ENCODE assay signal across 3 cellular contexts in genomic region chr17:63431618-63431938, GRCh38.
TF ChIP-seq lines count a peak whose summit lies in the region.

No MANE protein-coding gene starts in this region.

TF ChIP-seq in SK-N-SH, 30 proteins besides CTCF, POLR2A, EP300 and RAD21:
- no peak for TF ChIP-seq ZBTB33 (IDR thresholded peaks at IDR 0.05; ENCODE audit: borderline replicate concordance, low read depth)
- TF ChIP-seq EZH2phosphoT487 (IDR thresholded peaks at IDR 0.05; ENCODE audit: borderline replicate concordance, low read depth), result no peak
- TF ChIP-seq USF1 (IDR thresholded peaks at IDR 0.05; ENCODE audit: borderline replicate concordance, low read depth), result no peak
- TF ChIP-seq RCOR1 (IDR thresholded peaks at IDR 0.05; ENCODE audit: low read length), result no peak
- TF ChIP-seq FOXJ3 (CRISPR knock-in tag; IDR thresholded peaks at IDR 0.05), result no peak
- TF ChIP-seq FOXM1 (IDR thresholded peaks at IDR 0.05; ENCODE audit: low read depth), result no peak
- TF ChIP-seq POLR2AphosphoS5 (IDR thresholded peaks at IDR 0.05; ENCODE audit: low read depth, low read length), result no peak
- TF ChIP-seq TAF1 (IDR thresholded peaks at IDR 0.05; ENCODE audit: borderline replicate concordance, low read depth, low read length), result no peak
- no peak for TF ChIP-seq NFIC (IDR thresholded peaks at IDR 0.05; ENCODE audit: borderline replicate concordance)
- no peak for TF ChIP-seq RFX5 (IDR thresholded peaks at IDR 0.05; ENCODE audit: low read length)

TF ChIP-seq in SK-N-SH treated with all-trans-retinoic acid at 6 μM for 48 hours, 23 proteins besides CTCF, POLR2A, EP300 and RAD21:
- TF ChIP-seq POU6F1 (CRISPR knock-in tag; IDR thresholded peaks at IDR 0.05; ENCODE audit: borderline replicate concordance, low read depth) (no peak), ESRRG (CRISPR knock-in tag; IDR thresholded peaks at IDR 0.05) (no peak)
TF ChIP-seq in SK-N-SH treated with all-trans-retinoic acid at 6 μM for 48 hours: peak in this region for 0.

TF ChIP-seq in K562, 482 proteins besides CTCF, POLR2A, EP300 and RAD21:
- TF ChIP-seq AFF4 (CRISPR knock-in tag; IDR thresholded peaks at IDR 0.05) (0 out of 2 replicates have a peak, but pooled peaks have one; percentile 8), MECOM (CRISPR knock-in tag; IDR thresholded peaks at IDR 0.05) (0 out of 2 replicates have a peak, but pooled peaks have one; percentile 54), SRSF1 (IDR thresholded peaks at IDR 0.05; ENCODE audit: low read depth, low read length) (no peak), ZBTB17 (CRISPR knock-in tag; IDR thresholded peaks at IDR 0.05) (peak; percentile 46; the same call in 1 of the 2 replicates), PHF21A (IDR thresholded peaks at IDR 0.05; ENCODE audit: borderline replicate concordance, low read depth) (0 out of 2 replicates have a peak, but pooled peaks have one; percentile 12), RBBP5 (IDR thresholded peaks at IDR 0.05; ENCODE audit: borderline replicate concordance, insufficient read depth, low read length, poor library complexity, severe bottlenecking) (peak; percentile 55), RBM14 (IDR thresholded peaks at IDR 0.05; ENCODE audit: borderline replicate concordance, insufficient read depth, low read depth, low read length) (no peak), MNT (conservative IDR thresholded peaks at IDR 0.05) (0 out of 4 replicates have a peak, but pooled peaks of 1 of the 2 experiments have one; percentile 2)
TF ChIP-seq in K562: peak in this region for 6.
